Comparison of ENCODE assay signal across 17 cellular contexts in genomic region chr12:56260380-56260779, GRCh38. TPM values are rescaled to one million over a fixed set of nuclear protein-coding genes. Genes with fewer than 3 reads are reported as not detected.
"Had no signal": no experiment of that assay in that cellular context is flagged by ENCODE, and none has a peak within 500 bp of the region (broad histone marks: within the 10 kb centered on the region; RNA-seq: fewer than 3 reads in every experiment).

No MANE protein-coding gene starts in this region.

- ATAC-seq: activated CD8-positive, alpha-beta T cell treated with anti-CD3 and anti-CD28 coated beads for 36 hours; esophagus mucosa; left lobe of liver; sciatic nerve; upper lobe of right lung; WTC11 had no signal

- H3K27me3 Mint-ChIP-seq: activated CD8-positive, alpha-beta T cell treated with anti-CD3 and anti-CD28 coated beads for 36 hours had no signal

- H3K27ac Mint-ChIP-seq: activated CD8-positive, alpha-beta T cell treated with anti-CD3 and anti-CD28 coated beads for 36 hours; WTC11 had no signal

- DNase-seq: activated CD4-positive, alpha-beta T cell treated with anti-CD3 and anti-CD28 coated beads for 48 hours; activated CD8-positive, alpha-beta T cell treated with anti-CD3 and anti-CD28 coated beads for 36 hours; activated naive CD4-positive, alpha-beta T cell treated with Interleukin-2 at 50 U/mL for 16 hours; colonic mucosa; islet precursor cell; mammary epithelial cell; occipital lobe; spleen; stomach; testis; upper lobe of right lung had no signal

- H3K9me3 Mint-ChIP-seq: activated CD8-positive, alpha-beta T cell treated with anti-CD3 and anti-CD28 coated beads for 36 hours; WTC11 had no signal

- H3K4me3 Mint-ChIP-seq: activated CD8-positive, alpha-beta T cell treated with anti-CD3 and anti-CD28 coated beads for 36 hours had no signal

RNA-seq across cellular contexts. Expression of gene SLC39A5, which starts 30.5 kb away (rescaled TPM):
- total RNA-seq: cardiac septum, esophagus mucosa, occipital lobe, pulmonary artery endothelial cell had no signal
